In the genomic region with DNA sequence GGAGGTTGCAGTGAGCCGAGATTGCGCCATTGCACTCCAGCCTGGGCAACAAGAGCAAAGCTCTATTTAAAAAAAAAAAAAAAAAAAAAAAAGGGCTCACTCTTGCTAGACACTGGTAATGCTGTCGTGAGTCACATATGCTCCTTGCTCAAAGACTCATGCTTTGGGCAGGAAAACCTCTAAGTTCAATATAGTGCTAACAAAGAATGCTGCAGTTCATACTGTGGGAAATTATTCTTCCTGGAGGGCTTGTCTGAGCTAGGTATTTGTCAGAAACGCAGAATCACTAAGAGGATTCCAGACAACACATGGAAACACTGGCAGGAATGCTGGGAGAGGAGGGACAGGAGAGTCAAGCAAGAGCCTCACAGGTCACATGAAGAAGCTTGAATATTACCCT, we compare ENCODE assay signal across 20 cellular contexts. TPM values are rescaled to one million over a fixed set of nuclear protein-coding genes. Genes with fewer than 3 reads are reported as not detected.
A peak's percentile ranks its signal among the peaks of the same experiment; 100 is the strongest.
DNase-seq lines count a peak whose midpoint lies in the region; ATAC-seq, FAIRE-seq and TF ChIP-seq lines count a peak whose summit lies in the region.
"Had no signal": no experiment of that assay in that cellular context is flagged by ENCODE, and none has a peak within 500 bp of the region (broad histone marks: within the 10 kb centered on the region; RNA-seq: fewer than 3 reads in every experiment).

No MANE protein-coding gene starts in this region.

- peaks cover 36% of the 10 kb centered on the region for H3K36me3 Mint-ChIP-seq in HFFc6 (ENCODE audit: low read depth)
- peaks cover 45% of the 10 kb centered on the region for H3K36me3 Mint-ChIP-seq in activated naive CD8-positive, alpha-beta T cell treated with anti-CD3 and anti-CD28 coated beads, Interleukin-2, amount 50 U/mL, for 24 hours (ENCODE audit: low read depth)

- H3K9me3 Mint-ChIP-seq in HFFc6: no peaks in the 10 kb centered on the region
- H3K9me3 Mint-ChIP-seq in activated naive CD8-positive, alpha-beta T cell treated with anti-CD3 and anti-CD28 coated beads, Interleukin-2, amount 50 U/mL, for 24 hours: no peaks in the 10 kb centered on the region
- H3K9me3 Mint-ChIP-seq: H9, T-cell had no signal

- CTCF ChIA-PET in AG04449 (lab: Yijun Ruan, JAX): no interaction called here

- peak overlapping the region; percentile 15 for H3K27ac ChIP-seq in keratinocyte (ENCODE audit: control insufficient read depth, insufficient read depth, low read length)
- no peak overlapping the region for H3K27ac ChIP-seq in left ventricle myocardium inferior (replicated peaks)
- H3K27ac ChIP-seq: adrenal gland, HL-60, skin epidermis, stomach had no signal

- peaks cover 10% of the 10 kb centered on the region for H3K79me2 ChIP-seq in keratinocyte (ENCODE audit: control insufficient read depth, insufficient read depth, low read length)

- intact Hi-C loops in left cardiac atrium (cut with DNase I) (no loop called here), left ventricle myocardium inferior (cut with micrococcal nuclease) (no loop called here)

- no peaks in the 10 kb centered on the region for H4K20me1 ChIP-seq in keratinocyte (ENCODE audit: control insufficient read depth, extremely low read depth, insufficient read depth, low read length)

- POLR2A ChIA-PET in AG04449 (lab: Yijun Ruan, JAX): interaction anchor here (0.6 kb wide), 2 partner anchors 279 to 288 kb away, joined by 3 read pairs; a partner anchor contains a TSS

- peak; percentile 59 for DNase-seq in AG04449 (ENCODE audit: low read depth, low spot score)
- DNase-seq in HFFc6: peak; percentile 84
- DNase-seq in activated naive CD8-positive, alpha-beta T cell treated with anti-CD3 and anti-CD28 coated beads, Interleukin-2, amount 50 U/mL, for 24 hours: no peak
- peak; percentile 13 for DNase-seq in keratinocyte (ENCODE audit: low read depth, low spot score)
- DNase-seq in left cardiac atrium: no peak
- no peak for DNase-seq in left ventricle myocardium inferior
- no peak for DNase-seq in COLO829 (ENCODE audit: low spot score)
- DNase-seq: ACHN; activated CD4-positive, alpha-beta T cell treated with anti-CD3 and anti-CD28 coated beads for 36 hours; adrenal gland; H9; NCI-H187; NCI-H524 treated with DMSO at 0.1 percent for 48 hours; RPMI8226; stomach; T-cell had no signal

- peaks cover 19% of the 10 kb centered on the region for H3K4me1 ChIP-seq in keratinocyte (ENCODE audit: control insufficient read depth, extremely low read depth, insufficient read depth, low read length)
- peaks cover 37% of the 10 kb centered on the region for H3K4me1 ChIP-seq in left ventricle myocardium inferior

- H2AFZ ChIP-seq in keratinocyte (ENCODE audit: control insufficient read depth, low read length): no peak overlapping the region

- no peak overlapping the region for H3K4me2 ChIP-seq in keratinocyte (ENCODE audit: control insufficient read depth, extremely low read depth, insufficient read depth, low read depth, low read length)

- no peak overlapping the region for H3K4me3 ChIP-seq in AG04449 (ENCODE audit: low read depth, low read length)
- no peak overlapping the region for H3K4me3 ChIP-seq in keratinocyte (ENCODE audit: control insufficient read depth in 2 of 3, extremely low read depth in 1 of 3, insufficient read depth in 2 of 3, low read depth in 1 of 3, low read length in 3 of 3)
- no peak overlapping the region for H3K4me3 ChIP-seq in left ventricle myocardium inferior
- H3K4me3 ChIP-seq: adrenal gland, lung, skin epidermis, stomach had no signal

- H3K4me3 Mint-ChIP-seq in HFFc6: 0 out of 2 replicates have a peak overlapping the region, but pooled peaks have one; percentile 4
- H3K4me3 Mint-ChIP-seq in activated naive CD8-positive, alpha-beta T cell treated with anti-CD3 and anti-CD28 coated beads, Interleukin-2, amount 50 U/mL, for 24 hours: no peak overlapping the region
- H3K4me3 Mint-ChIP-seq: activated CD4-positive, alpha-beta T cell treated with anti-CD3 and anti-CD28 coated beads for 36 hours; H9; T-cell had no signal

- H3K36me3 ChIP-seq in keratinocyte (ENCODE audit: control insufficient read depth in 2 of 2, extremely low read depth in 1 of 2, insufficient read depth in 2 of 2, low read length in 2 of 2) (peaks cover 9 to 12% of the 10 kb centered on the region in 2 experiments), left ventricle myocardium inferior (peaks cover 44% of the 10 kb centered on the region)

- no peak overlapping the region for H3K9ac ChIP-seq in keratinocyte (ENCODE audit: control insufficient read depth, extremely low read depth, insufficient read depth, low read length)

- no peaks in the 10 kb centered on the region for H3K27me3 ChIP-seq in keratinocyte (ENCODE audit: control insufficient read depth, extremely low read depth, insufficient read depth, low read length)
- no peaks in the 10 kb centered on the region for H3K27me3 ChIP-seq in left ventricle myocardium inferior (ENCODE audit: low read depth)
- H3K27me3 ChIP-seq: adrenal gland, stomach had no signal

- peak overlapping the region; percentile 90 for H3K27ac Mint-ChIP-seq in HFFc6
- peak overlapping the region; percentile 43 for H3K27ac Mint-ChIP-seq in activated naive CD8-positive, alpha-beta T cell treated with anti-CD3 and anti-CD28 coated beads, Interleukin-2, amount 50 U/mL, for 24 hours
- H3K27ac Mint-ChIP-seq: activated CD4-positive, alpha-beta T cell treated with anti-CD3 and anti-CD28 coated beads for 36 hours had no signal

- TF ChIP-seq CTCF in AG04449 (IDR thresholded peaks at IDR 0.05; ENCODE audit: insufficient read depth, low read length, missing control alignments) (no peak), HFFc6 (IDR thresholded peaks at IDR 0.05) (no peak), keratinocyte (optimal IDR thresholded peaks at IDR 0.05 in 1 of 3, IDR thresholded peaks at IDR 0.05 in 1 of 3, conservative IDR thresholded peaks at IDR 0.05 in 1 of 3; ENCODE audit: extremely low read depth in 1 of 3, insufficient read depth in 2 of 3, low read length in 3 of 3) (no peak), left ventricle myocardium inferior (IDR thresholded peaks at IDR 0.05; ENCODE audit: borderline replicate concordance) (no peak)

- H3K9me3 ChIP-seq in keratinocyte (ENCODE audit: control insufficient read depth, low read depth, low read length) (no peaks in the 10 kb centered on the region), left ventricle myocardium inferior (replicated peaks) (no peaks in the 10 kb centered on the region)
- H3K9me3 ChIP-seq: adrenal gland, stomach had no signal

- H3K27me3 Mint-ChIP-seq in HFFc6 (ENCODE audit: insufficient read depth): peaks cover 2% of the 10 kb centered on the region
- no peaks in the 10 kb centered on the region for H3K27me3 Mint-ChIP-seq in activated naive CD8-positive, alpha-beta T cell treated with anti-CD3 and anti-CD28 coated beads, Interleukin-2, amount 50 U/mL, for 24 hours
- H3K27me3 Mint-ChIP-seq: activated CD4-positive, alpha-beta T cell treated with anti-CD3 and anti-CD28 coated beads for 36 hours; T-cell had no signal

- dilution Hi-C loops in keratinocyte (cut with MboI; ENCODE audit: extremely low pct_ligation_motif_present, low sequenced_read_pairs): no loop called here

- FAIRE-seq in keratinocyte (lab: Jason Lieb, UNC): no peak

- ATAC-seq in activated naive CD8-positive, alpha-beta T cell treated with anti-CD3 and anti-CD28 coated beads, Interleukin-2, amount 50 U/mL, for 24 hours: no peak
- ATAC-seq in left cardiac atrium (no peak), GM21717 (IDR thresholded peaks at IDR 0.05; ENCODE audit: unreplicated experiment) (no peak)
- ATAC-seq: activated CD4-positive, alpha-beta T cell treated with anti-CD3 and anti-CD28 coated beads for 36 hours; T-cell had no signal

- no peaks in the 10 kb centered on the region for H3K9me1 ChIP-seq in keratinocyte (ENCODE audit: control insufficient read depth, extremely low read depth, insufficient read depth, low read length)

- peaks cover 45% of the 10 kb centered on the region for H3K4me1 Mint-ChIP-seq in HFFc6 (ENCODE audit: low read depth)
- peaks cover 34% of the 10 kb centered on the region for H3K4me1 Mint-ChIP-seq in activated naive CD8-positive, alpha-beta T cell treated with anti-CD3 and anti-CD28 coated beads, Interleukin-2, amount 50 U/mL, for 24 hours

RNA-seq across cellular contexts. Expression of a gene that starts 2.3 kb away (rescaled TPM):
- total RNA-seq in HFFc6 (2021; fragmentation: NEBNext Ultra II Directional; extraction: Animal tissue kit (Norgen Biotek cat#: 25700)): 10 to 100 TPM; 39.9 to 48.4 (median 44.9) TPM
- 25.9 to 43.0 TPM (median 34.0 TPM) in 3 replicates for polyA plus RNA-seq in keratinocyte
- 13.6 TPM for polyA plus RNA-seq in keratinocyte (2011; ENCODE audit: low read depth)
- 24.0 and 48.1 TPM in 2 replicates for polyA plus RNA-seq in keratinocyte (2011; cell fraction: cytosol; rRNA removed)
- 9.3 and 19.4 TPM in 2 replicates for polyA plus RNA-seq in keratinocyte (2011; cell fraction: nucleus; rRNA removed)
- 17.7 and 33.6 TPM in 2 replicates for polyA plus RNA-seq in keratinocyte (2012; ENCODE audit: low replicate concordance)
- polyA minus RNA-seq in keratinocyte: 3.1 to 14.7 TPM (median 8.6 TPM) in 3 replicates
- polyA minus RNA-seq in keratinocyte (2011; cell fraction: cytosol; rRNA and poly(A)+ RNA removed): 7.5 TPM
- polyA minus RNA-seq in keratinocyte (2011; cell fraction: nucleus; rRNA and poly(A)+ RNA removed): 5.0 and 10.2 TPM in 2 replicates
- total RNA-seq in left cardiac atrium (10 to 100 TPM; 27.9 to 36.7 TPM), left ventricle myocardium inferior (41.3 TPM)

Comparison
In these comparisons a context has a peak if more than half of its experiments do, and no peak if none do; other contexts are left out.
1. DNase-seq: peak in AG04449 (single experiment), HFFc6 (single experiment) and keratinocyte (single experiment); none in activated naive CD8-positive, alpha-beta T cell treated with anti-CD3 and anti-CD28 coated beads, Interleukin-2, amount 50 U/mL, for 24 hours (single experiment), left cardiac atrium (single experiment), left ventricle myocardium inferior (single experiment) and COLO829 (single experiment).